Comparison of ENCODE assay signal across 8 cellular contexts in the genomic region with DNA sequence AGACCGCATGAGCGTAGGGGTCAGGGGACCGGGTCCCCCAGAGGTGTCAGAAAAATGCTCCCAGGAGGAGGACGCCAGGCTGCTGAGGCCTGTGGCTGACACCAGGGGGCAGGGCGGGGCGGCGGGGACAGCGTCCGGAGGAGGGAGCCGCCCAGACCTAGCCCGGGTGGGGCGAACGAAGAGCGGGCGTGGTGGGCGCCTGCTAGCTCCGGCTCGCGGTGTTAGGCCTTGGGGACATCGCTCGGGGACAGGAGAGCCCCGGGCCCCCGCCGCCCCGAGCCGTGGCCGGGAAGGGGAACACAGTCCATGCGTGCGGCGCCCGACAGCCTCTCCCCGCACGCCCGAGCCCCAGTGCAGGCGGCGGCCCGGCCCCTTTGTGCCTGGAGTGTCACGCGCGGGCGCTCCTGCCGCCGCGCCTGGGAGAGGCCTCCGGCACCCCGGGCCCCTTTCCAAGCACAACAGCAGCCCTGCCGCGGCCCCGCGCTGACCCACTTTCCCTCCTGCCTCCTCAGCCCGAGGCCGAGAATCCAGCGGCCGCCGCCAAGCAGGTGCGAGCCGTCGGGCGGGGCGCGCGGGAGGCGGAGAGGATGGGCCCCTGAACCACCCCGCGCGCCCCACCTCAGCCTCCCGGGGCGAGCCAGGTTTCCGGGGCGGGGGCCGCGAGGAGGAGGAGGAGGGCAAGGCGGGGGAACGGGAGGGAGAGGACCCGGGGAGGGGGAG.
A peak's percentile ranks its signal among the peaks of the same experiment; 100 is the strongest.
DNase-seq lines count a peak whose midpoint lies in the region; ATAC-seq and TF ChIP-seq lines count a peak whose summit lies in the region.

No MANE protein-coding gene starts in this region.

- H3K27me3 ChIP-seq in CD8-positive, alpha-beta memory T cell (ENCODE audit: insufficient read depth, low read length, poor library complexity, severe bottlenecking): no peaks in the 10 kb centered on the region
- H3K27me3 ChIP-seq in esophagus muscularis mucosa: no peaks in the 10 kb centered on the region
- H3K27me3 ChIP-seq in naive thymus-derived CD4-positive, alpha-beta T cell (ENCODE audit: control insufficient read depth in 2 of 2, insufficient read depth in 2 of 2, low read length in 2 of 2): no peaks in the 10 kb centered on the region

- intact Hi-C loops in OCI-LY7 (cut with micrococcal nuclease; ENCODE audit: unreplicated experiment): loop anchor here (1.0 to 2.0 kb wide), 6 partner anchors 15 to 220 kb away; a partner anchor contains a TSS
- intact Hi-C loops in esophagus muscularis mucosa (cut with DNase I): loop anchor here (1.0 to 10.0 kb wide), 3 partner anchors 111 to 222 kb away; a partner anchor contains a TSS
- intact Hi-C loops in naive thymus-derived CD4-positive, alpha-beta T cell (cut with micrococcal nuclease): loop anchor here (1.0 to 5.0 kb wide), 12 partner anchors 8 to 273 kb away; a partner anchor contains a TSS

- H3K36me3 Mint-ChIP-seq in CD8-positive, alpha-beta memory T cell: no peaks in the 10 kb centered on the region
- no peaks in the 10 kb centered on the region for H3K36me3 Mint-ChIP-seq in activated T-cell treated with anti-CD3 and anti-CD28 coated beads, Interleukin-2, amount 50 U/mL, for 4 hours (ENCODE audit: insufficient read depth)
- H3K36me3 Mint-ChIP-seq in naive thymus-derived CD4-positive, alpha-beta T cell: peaks cover 0 to 9% (median 0%) of the 10 kb centered on the region in 5 donors
- peaks cover 3% of the 10 kb centered on the region for H3K36me3 Mint-ChIP-seq in stimulated activated memory B cell treated with anti-CD40 and anti-IgM and Interleukin-4, amounts not matched to agents 10 μg/mL and 1 μg/mL and 100 μg/mL, for 72 hours

- peak; percentile 16 for TF ChIP-seq POLR2A in esophagus muscularis mucosa (IDR thresholded peaks at IDR 0.05; ENCODE audit: low read depth)

- no peaks in the 10 kb centered on the region for H3K36me3 ChIP-seq in CD8-positive, alpha-beta memory T cell (ENCODE audit: insufficient read depth, low read length)
- H3K36me3 ChIP-seq in OCI-LY7 (ENCODE audit: insufficient read depth, low read length): no peaks in the 10 kb centered on the region; the same call in 1 of the 2 replicates
- H3K36me3 ChIP-seq in esophagus muscularis mucosa: no peaks in the 10 kb centered on the region
- no peaks in the 10 kb centered on the region for H3K36me3 ChIP-seq in naive thymus-derived CD4-positive, alpha-beta T cell (ENCODE audit: control insufficient read depth in 2 of 3, insufficient read depth in 3 of 3, low read length in 3 of 3)

- peak overlapping the region in 7 of 8 donors; percentile 21 to 89 (median 72) for H3K27ac Mint-ChIP-seq in CD8-positive, alpha-beta memory T cell
- H3K27ac Mint-ChIP-seq in naive thymus-derived CD4-positive, alpha-beta T cell: peak overlapping the region; percentile 84 to 91 (median 87)
- peak overlapping the region; percentile 96 for H3K27ac Mint-ChIP-seq in stimulated activated memory B cell treated with anti-CD40 and anti-IgM and Interleukin-4, amounts not matched to agents 10 μg/mL and 1 μg/mL and 100 μg/mL, for 72 hours

- WGBS in esophagus muscularis mucosa: 2% methylated on average over 27 of the region's 75 CpGs

- ATAC-seq in GM19438 (IDR thresholded peaks at IDR 0.05; ENCODE audit: low read depth, unreplicated experiment) (peak; percentile 58), HG03565 (IDR thresholded peaks at IDR 0.05; ENCODE audit: unreplicated experiment) (peak; percentile 73)
- ATAC-seq in activated T-cell treated with anti-CD3 and anti-CD28 coated beads, Interleukin-2, amount 50 U/mL, for 4 hours: peak; percentile 92 to 94
- peak; percentile 84 for ATAC-seq in naive thymus-derived CD4-positive, alpha-beta T cell
- peak; percentile 92 for ATAC-seq in stimulated activated memory B cell treated with anti-CD40 and anti-IgM and Interleukin-4, amounts not matched to agents 10 μg/mL and 1 μg/mL and 100 μg/mL, for 72 hours

- BruUV-seq in OCI-LY7 (replicated peaks; lab: Mats Ljungman, UMichigan): no TSS peak

- POLR2A ChIA-PET in CD8-positive, alpha-beta memory T cell (lab: Charles Lee): interaction anchor here (0.6 to 2.4 kb wide), 8 partner anchors 48 to 273 kb away, joined by 3 to 25 read pairs (median 6); a partner anchor contains a TSS
- POLR2A ChIA-PET in OCI-LY7 (lab: Charles Lee): interaction anchor here (0.7 to 1.3 kb wide), 3 partner anchors 15 to 92 kb away, joined by 3 to 11 read pairs (median 3); no protein-coding TSS in a partner anchor
- POLR2A ChIA-PET in naive thymus-derived CD4-positive, alpha-beta T cell (lab: Charles Lee): interaction anchor here (0.7 to 4.2 kb wide), 19 partner anchors 9 to 272 kb away, joined by 3 to 50 read pairs (median 6); a partner anchor contains a TSS

- peak; percentile 83 for TF ChIP-seq CTCF in OCI-LY7 (conservative IDR thresholded peaks at IDR 0.05; ENCODE audit: low read length)
- peak; percentile 88 to 93 (median 91) for TF ChIP-seq CTCF in esophagus muscularis mucosa (IDR thresholded peaks at IDR 0.05)

- peak overlapping the region; percentile 24 for H3K27ac ChIP-seq in CD8-positive, alpha-beta memory T cell (ENCODE audit: low read depth, low read length)
- H3K27ac ChIP-seq in OCI-LY7 (ENCODE audit: low read depth, low read length, poor library complexity, severe bottlenecking) (peak overlapping the region; percentile 82), esophagus muscularis mucosa (replicated peaks in 1 of 4) (peak overlapping the region; percentile 86 to 97 (median 93))
- peak overlapping the region; percentile 76 for H3K27ac ChIP-seq in naive thymus-derived CD4-positive, alpha-beta T cell (ENCODE audit: low read depth, low read length)

- no peak for TF ChIP-seq EP300 in esophagus muscularis mucosa (IDR thresholded peaks at IDR 0.05)

- H3K9me3 Mint-ChIP-seq in CD8-positive, alpha-beta memory T cell: no peaks in the 10 kb centered on the region
- H3K9me3 Mint-ChIP-seq in activated T-cell treated with anti-CD3 and anti-CD28 coated beads, Interleukin-2, amount 50 U/mL, for 4 hours: no peaks in the 10 kb centered on the region
- H3K9me3 Mint-ChIP-seq in naive thymus-derived CD4-positive, alpha-beta T cell: peaks cover 0 to 4% (median 0%) of the 10 kb centered on the region in 11 donors
- H3K9me3 Mint-ChIP-seq in stimulated activated memory B cell treated with anti-CD40 and anti-IgM and Interleukin-4, amounts not matched to agents 10 μg/mL and 1 μg/mL and 100 μg/mL, for 72 hours: no peaks in the 10 kb centered on the region

- H4K20me1 ChIP-seq in OCI-LY7 (ENCODE audit: insufficient read depth, low read length): no peaks in the 10 kb centered on the region

- H2AFZ ChIP-seq in OCI-LY7 (ENCODE audit: low read length): no peak overlapping the region

- H3K9me3 ChIP-seq in CD8-positive, alpha-beta memory T cell (ENCODE audit: low read length): no peaks in the 10 kb centered on the region
- H3K9me3 ChIP-seq in OCI-LY7 (ENCODE audit: low read length) (no peaks in the 10 kb centered on the region), esophagus muscularis mucosa (peaks cover 0 to 4% (median 2%) of the 10 kb centered on the region in 4 donors)
- no peaks in the 10 kb centered on the region for H3K9me3 ChIP-seq in naive thymus-derived CD4-positive, alpha-beta T cell (ENCODE audit: control insufficient read depth in 2 of 3, low read length in 3 of 3)

- peak overlapping the region; percentile 22 for H3K4me3 ChIP-seq in CD8-positive, alpha-beta memory T cell (ENCODE audit: low read length)
- peak overlapping the region; percentile 70 for H3K4me3 ChIP-seq in OCI-LY7 (ENCODE audit: low read depth, low read length, poor library complexity, severe bottlenecking)
- peak overlapping the region; percentile 62 to 76 (median 68) for H3K4me3 ChIP-seq in esophagus muscularis mucosa
- H3K4me3 ChIP-seq in naive thymus-derived CD4-positive, alpha-beta T cell (ENCODE audit: low read length): peak overlapping the region; percentile 30

- H3K4me3 Mint-ChIP-seq in CD8-positive, alpha-beta memory T cell: peak overlapping the region; percentile 56 to 91 (median 71)
- peak overlapping the region; percentile 58 for H3K4me3 Mint-ChIP-seq in activated T-cell treated with anti-CD3 and anti-CD28 coated beads, Interleukin-2, amount 50 U/mL, for 4 hours
- peak overlapping the region; percentile 50 to 90 (median 74) for H3K4me3 Mint-ChIP-seq in naive thymus-derived CD4-positive, alpha-beta T cell
- H3K4me3 Mint-ChIP-seq in stimulated activated memory B cell treated with anti-CD40 and anti-IgM and Interleukin-4, amounts not matched to agents 10 μg/mL and 1 μg/mL and 100 μg/mL, for 72 hours: peak overlapping the region; percentile 89

- no peaks in the 10 kb centered on the region for H3K79me2 ChIP-seq in OCI-LY7 (ENCODE audit: insufficient read depth, low read depth, low read length)

- DNase-seq in CD8-positive, alpha-beta memory T cell: peak; percentile 69 to 83 (median 73)
- DNase-seq in OCI-LY7 (ENCODE audit: low spot score): peak; percentile 87
- peak; percentile 78 for DNase-seq in activated T-cell treated with anti-CD3 and anti-CD28 coated beads, Interleukin-2, amount 50 U/mL, for 4 hours
- no peak for DNase-seq in esophagus muscularis mucosa (ENCODE audit: extremely low spot score)
- DNase-seq in naive thymus-derived CD4-positive, alpha-beta T cell: peak; percentile 53 to 84 (median 69)

- CTCF ChIA-PET in CD8-positive, alpha-beta memory T cell (lab: Charles Lee): interaction anchor here (0.6 to 3.5 kb wide), 32 partner anchors 10 to 273 kb away, joined by 3 to 65 read pairs (median 5); a partner anchor contains a TSS
- CTCF ChIA-PET in OCI-LY7 (lab: Charles Lee; ENCODE audit: unreplicated experiment): interaction anchor here (0.6 to 1.7 kb wide), 4 partner anchors 49 to 261 kb away, joined by 4 to 12 read pairs (median 6); no protein-coding TSS in a partner anchor
- CTCF ChIA-PET in naive thymus-derived CD4-positive, alpha-beta T cell (lab: Charles Lee): interaction anchor here (0.6 to 3.3 kb wide), 15 partner anchors 9 to 273 kb away, joined by 3 to 32 read pairs (median 4); a partner anchor contains a TSS

- H3K4me1 Mint-ChIP-seq in CD8-positive, alpha-beta memory T cell: peaks cover 19 to 28% (median 20%) of the 10 kb centered on the region in 3 donors
- peaks cover 24% of the 10 kb centered on the region for H3K4me1 Mint-ChIP-seq in activated T-cell treated with anti-CD3 and anti-CD28 coated beads, Interleukin-2, amount 50 U/mL, for 4 hours (ENCODE audit: low read depth)
- H3K4me1 Mint-ChIP-seq in naive thymus-derived CD4-positive, alpha-beta T cell: peaks cover 5 to 54% (median 41%) of the 10 kb centered on the region in 7 donors
- H3K4me1 Mint-ChIP-seq in stimulated activated memory B cell treated with anti-CD40 and anti-IgM and Interleukin-4, amounts not matched to agents 10 μg/mL and 1 μg/mL and 100 μg/mL, for 72 hours: peaks cover 26% of the 10 kb centered on the region

- peaks cover 24% of the 10 kb centered on the region for H3K4me1 ChIP-seq in CD8-positive, alpha-beta memory T cell (ENCODE audit: insufficient read depth, low read length)
- H3K4me1 ChIP-seq in OCI-LY7 (ENCODE audit: insufficient read depth, low read length, poor library complexity, severe bottlenecking): peaks cover 49% of the 10 kb centered on the region
- peaks cover 29 to 49% (median 47%) of the 10 kb centered on the region in 4 donors for H3K4me1 ChIP-seq in esophagus muscularis mucosa
- H3K4me1 ChIP-seq in naive thymus-derived CD4-positive, alpha-beta T cell (ENCODE audit: control insufficient read depth in 2 of 2, insufficient read depth in 2 of 2, low read length in 2 of 2): peaks cover 11 to 14% of the 10 kb centered on the region in 2 donors

- H3K27me3 Mint-ChIP-seq in CD8-positive, alpha-beta memory T cell: no peaks in the 10 kb centered on the region
- H3K27me3 Mint-ChIP-seq in activated T-cell treated with anti-CD3 and anti-CD28 coated beads, Interleukin-2, amount 50 U/mL, for 4 hours (ENCODE audit: low read depth): no peaks in the 10 kb centered on the region
- H3K27me3 Mint-ChIP-seq in naive thymus-derived CD4-positive, alpha-beta T cell: no peaks in the 10 kb centered on the region
- H3K27me3 Mint-ChIP-seq in stimulated activated memory B cell treated with anti-CD40 and anti-IgM and Interleukin-4, amounts not matched to agents 10 μg/mL and 1 μg/mL and 100 μg/mL, for 72 hours: no peaks in the 10 kb centered on the region

- H3K9me2 ChIP-seq in OCI-LY7 (ENCODE audit: insufficient read depth, low read length): no peaks in the 10 kb centered on the region

- peak overlapping the region; percentile 91 for H3K4me2 ChIP-seq in OCI-LY7 (ENCODE audit: low read length)

Comparison
In these comparisons a context has a peak if more than half of its experiments do, and no peak if none do; other contexts are left out.
1. H3K27ac ChIP-seq: peak in every context shown above with its lines; median percentile 93 in esophagus muscularis mucosa; 82 in OCI-LY7; 76 in naive thymus-derived CD4-positive, alpha-beta T cell; 24 in CD8-positive, alpha-beta memory T cell.